Comparison of ENCODE assay signal across 10 cellular contexts in genomic region chr7:44824894-44825526, GRCh38. TPM values are rescaled to one million over a fixed set of nuclear protein-coding genes. Genes with fewer than 3 reads are reported as not detected.
A peak's percentile ranks its signal among the peaks of the same experiment; 100 is the strongest.
DNase-seq lines count a peak whose midpoint lies in the region; ATAC-seq and TF ChIP-seq lines count a peak whose summit lies in the region.
"Had no signal": no experiment of that assay in that cellular context is flagged by ENCODE, and none has a peak within 500 bp of the region (broad histone marks: within the 10 kb centered on the region; RNA-seq: fewer than 3 reads in every experiment).

No MANE protein-coding gene starts in this region.

- H3K4me1 ChIP-seq in foreskin keratinocyte: no peaks in the 10 kb centered on the region

- H3K9me3 Mint-ChIP-seq in activated CD8-positive, alpha-beta T cell treated with anti-CD3 and anti-CD28 coated beads, Interleukin-2, amount 10 ng/mL, durations not matched to agents 7 days and 5 days (ENCODE audit: insufficient read depth): no peaks in the 10 kb centered on the region
- no peaks in the 10 kb centered on the region for H3K9me3 Mint-ChIP-seq in memory B cell

- H3K27ac Mint-ChIP-seq in activated CD8-positive, alpha-beta T cell treated with anti-CD3 and anti-CD28 coated beads, Interleukin-2, amount 10 ng/mL, durations not matched to agents 7 days and 5 days: peak overlapping the region; percentile 17
- peak overlapping the region; percentile 32 for H3K27ac Mint-ChIP-seq in memory B cell

- H3K27me3 ChIP-seq in foreskin keratinocyte: no peaks in the 10 kb centered on the region
- H3K27me3 ChIP-seq: hepatocyte had no signal

- CTCF ChIA-PET in activated CD8-positive, alpha-beta T cell treated with anti-CD3 and anti-CD28 coated beads, Interleukin-2, amount 10 ng/mL, durations not matched to agents 7 days and 5 days (lab: Charles Lee): interaction anchor here (0.8 to 1.3 kb wide), 2 partner anchors 32 to 237 kb away, joined by 3 read pairs; no protein-coding TSS in a partner anchor

- peak; percentile 21 for DNase-seq in AG20443 (ENCODE audit: low spot score)
- peak; percentile 32 for DNase-seq in GM04504 (ENCODE audit: low read depth)
- DNase-seq in activated CD8-positive, alpha-beta T cell treated with anti-CD3 and anti-CD28 coated beads, Interleukin-2, amount 10 ng/mL, durations not matched to agents 7 days and 5 days: no peak
- DNase-seq in memory B cell (ENCODE audit: low spot score in 2 of 2): no peak
- DNase-seq in SIG-M5 (lab: John Stamatoyannopoulos, UW): no peak
- no peak for DNase-seq in HuH-7 (ENCODE audit: low spot score)
- no peak for DNase-seq in activated CD4-positive, CD25-positive, alpha-beta regulatory T cell (lab: John Stamatoyannopoulos, UW)
- DNase-seq in foreskin keratinocyte: no peak
- DNase-seq: NCI-H1105 had no signal

- POLR2A ChIA-PET in activated CD8-positive, alpha-beta T cell treated with anti-CD3 and anti-CD28 coated beads, Interleukin-2, amount 10 ng/mL, durations not matched to agents 7 days and 5 days (lab: Charles Lee): interaction anchor here (0.8 to 2.6 kb wide), 4 partner anchors 13 to 23 kb away, joined by 3 to 22 read pairs (median 4); partner anchors contain the start of gene H2AZ2

- no peak overlapping the region for H3K27ac ChIP-seq in foreskin keratinocyte
- H3K27ac ChIP-seq: hepatocyte had no signal

- H3K27me3 Mint-ChIP-seq in activated CD8-positive, alpha-beta T cell treated with anti-CD3 and anti-CD28 coated beads, Interleukin-2, amount 10 ng/mL, durations not matched to agents 7 days and 5 days (ENCODE audit: low read depth): no peaks in the 10 kb centered on the region
- H3K27me3 Mint-ChIP-seq in memory B cell: no peaks in the 10 kb centered on the region

- ATAC-seq in activated CD8-positive, alpha-beta T cell treated with anti-CD3 and anti-CD28 coated beads, Interleukin-2, amount 10 ng/mL, durations not matched to agents 7 days and 5 days: no peak
- ATAC-seq in memory B cell (ENCODE audit: low read depth): no peak
- ATAC-seq in foreskin keratinocyte: no peak

- no peak overlapping the region for H3K4me3 Mint-ChIP-seq in activated CD8-positive, alpha-beta T cell treated with anti-CD3 and anti-CD28 coated beads, Interleukin-2, amount 10 ng/mL, durations not matched to agents 7 days and 5 days
- no peak overlapping the region for H3K4me3 Mint-ChIP-seq in memory B cell

- H3K4me1 Mint-ChIP-seq in activated CD8-positive, alpha-beta T cell treated with anti-CD3 and anti-CD28 coated beads, Interleukin-2, amount 10 ng/mL, durations not matched to agents 7 days and 5 days (ENCODE audit: low read depth): peaks cover 1% of the 10 kb centered on the region
- peaks cover 6% of the 10 kb centered on the region for H3K4me1 Mint-ChIP-seq in memory B cell

- TF ChIP-seq CTCF in foreskin keratinocyte (conservative IDR thresholded peaks at IDR 0.05): no peak

- peaks cover 39% of the 10 kb centered on the region for H3K36me3 Mint-ChIP-seq in activated CD8-positive, alpha-beta T cell treated with anti-CD3 and anti-CD28 coated beads, Interleukin-2, amount 10 ng/mL, durations not matched to agents 7 days and 5 days (ENCODE audit: low read depth)
- peaks cover 13% of the 10 kb centered on the region for H3K36me3 Mint-ChIP-seq in memory B cell

RNA-seq across cellular contexts. Expression of gene H2AZ2, which starts 22.9 kb away (rescaled TPM):
- total RNA-seq in activated CD8-positive, alpha-beta T cell treated with anti-CD3 and anti-CD28 coated beads, Interleukin-2, amount 10 ng/mL, durations not matched to agents 7 days and 5 days: 100 to 1,000 TPM; 435 to 439 TPM
- 162 and 180 TPM in 2 replicates for total RNA-seq in foreskin keratinocyte
- polyA plus RNA-seq in foreskin keratinocyte: 187 and 217 TPM in 2 replicates

RNA-seq across cellular contexts. Expression of gene PPIA, which starts 28.5 kb away (rescaled TPM):
- total RNA-seq in activated CD8-positive, alpha-beta T cell treated with anti-CD3 and anti-CD28 coated beads, Interleukin-2, amount 10 ng/mL, durations not matched to agents 7 days and 5 days: 1,000 to 10,000 TPM; 2,568 to 2,621 TPM
- total RNA-seq in foreskin keratinocyte: 4,179 and 4,396 TPM in 2 replicates
- 6,662 and 7,130 TPM in 2 replicates for polyA plus RNA-seq in foreskin keratinocyte

Comparison
In these comparisons a context has a peak if more than half of its experiments do, and no peak if none do; other contexts are left out.
1. DNase-seq: peak in AG20443 (single experiment) and GM04504 (single experiment); none in activated CD8-positive, alpha-beta T cell treated with anti-CD3 and anti-CD28 coated beads, Interleukin-2, amount 10 ng/mL, durations not matched to agents 7 days and 5 days (single experiment), memory B cell (0 of 2), SIG-M5 (single experiment), HuH-7 (single experiment), activated CD4-positive, CD25-positive, alpha-beta regulatory T cell (0 of 4) and foreskin keratinocyte (0 of 2).